Comparison of ENCODE assay signal across 7 cellular contexts in genomic region chr10:72316748-72317435, GRCh38. TPM values are rescaled to one million over a fixed set of nuclear protein-coding genes. Genes with fewer than 3 reads are reported as not detected.
DNase-seq lines count a peak whose midpoint lies in the region; ATAC-seq lines count a peak whose summit lies in the region.

No MANE protein-coding gene starts in this region.

- intact Hi-C loops in sciatic nerve (cut with DNase I): no loop called here

- DNase-seq in HUDEP-2 (lab: John Stamatoyannopoulos, UW; ENCODE audit: unreplicated experiment in 76 of 76): peak in 74 of 76 experiments; percentile 44 to 92 (median 82)
- DNase-seq in SK-N-DZ (ENCODE audit: low spot score): peak; percentile 46
- peak; percentile 42 for DNase-seq in effector CD4-positive, alpha-beta T cell
- peak; percentile 82 for DNase-seq in sciatic nerve (ENCODE audit: low spot score)
- DNase-seq in NCI-H1694 treated with DMSO at 0.1 percent for 48 hours (lab: John Stamatoyannopoulos, UW): no peak
- no peak for DNase-seq in pons (ENCODE audit: low spot score)

- no peak for ATAC-seq in sciatic nerve
- ATAC-seq in GM19351 (IDR thresholded peaks at IDR 0.05; ENCODE audit: unreplicated experiment): no peak

RNA-seq across cellular contexts. Expression of gene DNAJB12, which starts 37.8 kb away (rescaled TPM):
- 17.7 and 18.7 TPM in 2 replicates for polyA plus RNA-seq in SK-N-DZ (2014; cell fraction: cytosol; rRNA removed)
- 20.4 and 30.5 TPM in 2 replicates for polyA plus RNA-seq in SK-N-DZ (2014; cell fraction: nucleus; rRNA removed)
- total RNA-seq in sciatic nerve: 50.0 TPM

RNA-seq across cellular contexts. Expression of gene DDIT4, which starts 43.2 kb away (rescaled TPM):
- 50.3 and 61.1 TPM in 2 replicates for polyA plus RNA-seq in SK-N-DZ (2014; cell fraction: cytosol; rRNA removed)
- 30.1 and 38.3 TPM in 2 replicates for polyA plus RNA-seq in SK-N-DZ (2014; cell fraction: nucleus; rRNA removed)
- total RNA-seq in sciatic nerve: 232 TPM

Comparison
In these comparisons a context has a peak if more than half of its experiments do, and no peak if none do; other contexts are left out.
1. DNase-seq: peak in HUDEP-2 (74 of 76), SK-N-DZ (single experiment), effector CD4-positive, alpha-beta T cell (single experiment) and sciatic nerve (single experiment); none in NCI-H1694 treated with DMSO at 0.1 percent for 48 hours (single experiment) and pons (single experiment).